11 cellular contexts compared by ENCODE assay signal in the genomic region with DNA sequence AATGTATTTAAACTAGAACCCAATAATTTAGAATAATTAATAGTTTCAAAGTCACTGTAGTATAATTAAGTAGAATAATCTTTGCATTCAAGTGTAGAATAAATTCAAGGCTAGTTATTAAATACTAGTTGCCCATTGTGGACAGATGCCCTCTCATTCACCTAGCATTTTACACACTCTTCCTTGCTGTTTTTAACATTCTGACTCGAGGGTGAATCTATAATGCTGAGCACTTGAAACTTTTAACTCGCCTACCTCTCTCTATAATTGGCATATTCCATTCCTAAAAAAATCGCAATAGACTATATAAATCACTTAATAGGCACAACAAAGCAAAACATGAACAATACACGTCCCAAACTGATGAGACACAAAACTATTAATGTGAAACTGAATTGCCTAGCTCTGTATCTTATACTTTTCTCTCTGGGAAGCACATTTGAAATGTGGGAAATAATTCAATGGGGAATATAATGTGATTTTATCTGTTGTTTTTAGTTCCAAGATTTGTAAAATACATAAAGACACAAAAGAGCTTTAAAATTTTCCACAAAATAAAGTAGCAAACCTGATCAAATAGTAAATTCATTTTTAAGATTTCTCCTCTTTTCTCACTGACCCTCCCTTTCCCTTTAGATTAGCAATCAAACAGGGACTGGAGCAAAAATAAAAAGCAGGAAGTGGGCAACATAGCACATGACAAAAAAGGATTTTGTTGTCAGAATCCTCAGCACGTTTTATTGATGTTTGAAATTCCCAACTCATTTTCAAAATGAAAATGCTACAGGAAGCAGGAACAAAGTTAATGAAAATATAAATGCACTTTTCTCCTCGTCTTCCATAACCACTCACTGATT.
DNase-seq lines count a peak whose midpoint lies in the region; ATAC-seq and TF ChIP-seq lines count a peak whose summit lies in the region.
"Had no signal": no experiment of that assay in that cellular context is flagged by ENCODE, and none has a peak within 500 bp of the region (broad histone marks: within the 10 kb centered on the region; RNA-seq: fewer than 3 reads in every experiment).

No MANE protein-coding gene starts in this region.

- no peak for DNase-seq in adipocyte (ENCODE audit: low read depth)
- no peak for DNase-seq in stimulated activated naive CD4-positive, alpha-beta T cell (lab: John Stamatoyannopoulos, UW)
- DNase-seq in mesenteric fat pad (ENCODE audit: low spot score), result no peak
- no peak for DNase-seq in GM13976 (ENCODE audit: low spot score)
- DNase-seq: NCI-H510A had no signal

- no peaks in the 10 kb centered on the region for H3K27me3 ChIP-seq in ACC112 (ENCODE audit: insufficient read depth, low read length)
- H3K27me3 ChIP-seq in adipocyte (replicated peaks; ENCODE audit: control insufficient read depth, insufficient read depth, low read length), result no peaks in the 10 kb centered on the region
- H3K27me3 ChIP-seq in mucosa of rectum (ENCODE audit: control insufficient read depth in 2 of 2, insufficient read depth in 2 of 2, low read length in 2 of 2), result no peaks in the 10 kb centered on the region

- TF ChIP-seq CTCF in GM13976 (IDR thresholded peaks at IDR 0.05; ENCODE audit: borderline replicate concordance, control extremely low read depth, extremely low read depth, insufficient read depth, missing control alignments), result no peak

- H3K36me3 ChIP-seq in ACC112 (ENCODE audit: insufficient read depth, low read length) (no peaks in the 10 kb centered on the region), adipocyte (ENCODE audit: control insufficient read depth, insufficient read depth, low read length, severe bottlenecking) (no peaks in the 10 kb centered on the region), mucosa of rectum (ENCODE audit: control insufficient read depth in 2 of 2, insufficient read depth in 2 of 2, low read length in 2 of 2) (no peaks in the 10 kb centered on the region)

- H3K4me3 ChIP-seq in ACC112 (ENCODE audit: low read depth, low read length), result peak overlapping the region; percentile 64
- H3K4me3 ChIP-seq in adipocyte (ENCODE audit: low read length), result peak overlapping the region; percentile 75
- H3K4me3 ChIP-seq in mucosa of rectum (ENCODE audit: low read length in 2 of 2), result peak overlapping the region; percentile 54 to 66

- ATAC-seq in GM21529 (IDR thresholded peaks at IDR 0.05; ENCODE audit: unreplicated experiment) (peak; percentile 20), GM18858 (IDR thresholded peaks at IDR 0.05; ENCODE audit: unreplicated experiment) (no peak)

- H3K9ac ChIP-seq in adipocyte (ENCODE audit: low read length) (peak overlapping the region; percentile 37), mucosa of rectum (ENCODE audit: low read depth in 1 of 2, low read length in 2 of 2) (peak overlapping the region; percentile 53)

- H2AFZ ChIP-seq in ACC112 (ENCODE audit: low read length, unreplicated experiment), result peak overlapping the region; percentile 85

- H3K27ac ChIP-seq in ACC112 (ENCODE audit: low read depth, low read length) (peak overlapping the region; percentile 68), mucosa of rectum (ENCODE audit: low read depth in 2 of 2, low read length in 2 of 2) (peak overlapping the region; percentile 24 to 40)
- H3K27ac ChIP-seq: C4-2B, HL-60 had no signal

- in situ Hi-C loops in GM13976 (cut with MboI; ENCODE audit: low sequenced_read_pairs, unreplicated experiment), result no loop called here

- H3K9me3 ChIP-seq in adipocyte (ENCODE audit: control insufficient read depth, low read length) (no peaks in the 10 kb centered on the region), mucosa of rectum (ENCODE audit: control insufficient read depth in 2 of 2, low read length in 2 of 2) (no peaks in the 10 kb centered on the region)

- H3K4me1 ChIP-seq in ACC112 (ENCODE audit: control insufficient read depth, insufficient read depth, low read length, unreplicated experiment) (peaks cover 9% of the 10 kb centered on the region), adipocyte (ENCODE audit: control insufficient read depth, insufficient read depth, low read length) (peaks cover 20% of the 10 kb centered on the region), mucosa of rectum (ENCODE audit: control insufficient read depth in 2 of 2, insufficient read depth in 2 of 2, low read length in 2 of 2) (peaks cover 0 to 3% of the 10 kb centered on the region in 2 donors)

- H3K79me2 ChIP-seq in ACC112 (ENCODE audit: control insufficient read depth, insufficient read depth, low read length, unreplicated experiment), result no peaks in the 10 kb centered on the region
